ENCODE assay signal across 1 cellular context in genomic region chr7:99325597-99326407, GRCh38.
A peak's percentile ranks its signal among the peaks of the same experiment; 100 is the strongest.
TF ChIP-seq lines count a peak whose summit lies in the region.

ARPC1A (plus strand) TSS chr7:99325898; CDS start chr7:99333354, 7,456 bp downstream.

TF ChIP-seq in K562, 482 proteins besides CTCF, POLR2A, EP300 and RAD21 (continued from another document and continues in another):
- no peak for TF ChIP-seq ZNF586 (CRISPR knock-in tag; conservative IDR thresholded peaks at IDR 0.05)
- TF ChIP-seq U2AF1 (optimal IDR thresholded peaks at IDR 0.05; ENCODE audit: low read depth, low read length): no peak
- TF ChIP-seq ZNF707 (CRISPR knock-in tag; conservative IDR thresholded peaks at IDR 0.05): no peak
- TF ChIP-seq SIN3A (IDR thresholded peaks at IDR 0.05; ENCODE audit: borderline replicate concordance in 2 of 2, control insufficient read depth in 1 of 2, low read depth in 2 of 2, low read length in 2 of 2): peak; percentile 70 to 85; a peak in 2 of 4 replicates
- no peak for TF ChIP-seq ZNF316 (IDR thresholded peaks at IDR 0.05)
- TF ChIP-seq HNRNPL (IDR thresholded peaks at IDR 0.05; ENCODE audit: low read depth, low read length): 0 out of 2 replicates have a peak, but pooled peaks have one; percentile 49
- TF ChIP-seq PRPF4 (IDR thresholded peaks at IDR 0.05; ENCODE audit: insufficient read depth, low read depth, low read length, poor library complexity, severe bottlenecking): peak; percentile 33
- TF ChIP-seq LARP7 (IDR thresholded peaks at IDR 0.05): no peak
- TF ChIP-seq DDX20 (tag; IDR thresholded peaks at IDR 0.05; ENCODE audit: low read depth): no peak
- TF ChIP-seq HINFP (tag; conservative IDR thresholded peaks at IDR 0.05; ENCODE audit: low read depth): no peak
- TF ChIP-seq NEUROD1 (IDR thresholded peaks at IDR 0.05; ENCODE audit: borderline replicate concordance, low read depth, low read length, partially characterized antibody): peak; percentile 46
- 0 out of 2 replicates have a peak, but pooled peaks have one; percentile 35 for TF ChIP-seq ZFP91 (CRISPR knock-in tag; IDR thresholded peaks at IDR 0.05)
- TF ChIP-seq, protein P1, sequence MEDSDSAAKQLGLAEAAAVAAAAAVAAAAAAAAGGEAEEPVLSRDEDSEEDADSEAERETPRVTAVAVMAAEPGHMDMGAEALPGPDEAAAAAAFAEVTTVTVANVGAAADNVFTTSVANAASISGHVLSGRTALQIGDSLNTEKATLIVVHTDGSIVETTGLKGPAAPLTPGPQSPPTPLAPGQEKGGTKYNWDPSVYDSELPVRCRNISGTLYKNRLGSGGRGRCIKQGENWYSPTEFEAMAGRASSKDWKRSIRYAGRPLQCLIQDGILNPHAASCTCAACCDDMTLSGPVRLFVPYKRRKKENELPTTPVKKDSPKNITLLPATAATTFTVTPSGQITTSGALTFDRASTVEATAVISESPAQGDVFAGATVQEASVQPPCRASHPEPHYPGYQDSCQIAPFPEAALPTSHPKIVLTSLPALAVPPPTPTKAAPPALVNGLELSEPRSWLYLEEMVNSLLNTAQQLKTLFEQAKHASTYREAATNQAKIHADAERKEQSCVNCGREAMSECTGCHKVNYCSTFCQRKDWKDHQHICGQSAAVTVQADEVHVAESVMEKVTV (CRISPR knock-in tag; IDR thresholded peaks at IDR 0.05): peak; percentile 78
- no peak for TF ChIP-seq RFX5 (IDR thresholded peaks at IDR 0.05; ENCODE audit: low read depth, low read length)
- TF ChIP-seq ZFP36 (IDR thresholded peaks at IDR 0.05; ENCODE audit: low read depth, low read length, partially characterized antibody): peak; percentile 28
- TF ChIP-seq ETV1 (tag; conservative IDR thresholded peaks at IDR 0.05; ENCODE audit: low read depth): no peak
- TF ChIP-seq STAG1 (CRISPR knock-in tag; IDR thresholded peaks at IDR 0.05; ENCODE audit: borderline replicate concordance): no peak
- TF ChIP-seq ZNF583 (CRISPR knock-in tag; IDR thresholded peaks at IDR 0.05): no peak
- no peak for TF ChIP-seq ZNF184 (CRISPR knock-in tag; IDR thresholded peaks at IDR 0.05)
- no peak for TF ChIP-seq ZC3H4 (CRISPR knock-in tag; IDR thresholded peaks at IDR 0.05; ENCODE audit: borderline replicate concordance)
- TF ChIP-seq CTBP1 (IDR thresholded peaks at IDR 0.05; ENCODE audit: borderline replicate concordance): peak; percentile 80; the same call in 1 of the 2 replicates
- TF ChIP-seq GATA2 (CRISPR knock-in tag; IDR thresholded peaks at IDR 0.05): no peak
- no peak for TF ChIP-seq MXI1 (IDR thresholded peaks at IDR 0.05; ENCODE audit: low read depth, low read length)
- no peak for TF ChIP-seq XRCC3 (IDR thresholded peaks at IDR 0.05)
- no peak for TF ChIP-seq ZNF695 (CRISPR knock-in tag; IDR thresholded peaks at IDR 0.05)
- TF ChIP-seq SREBF2 (CRISPR knock-in tag; IDR thresholded peaks at IDR 0.05): no peak
- no peak for TF ChIP-seq RFX1 (IDR thresholded peaks at IDR 0.05)
- TF ChIP-seq TRIM28 (IDR thresholded peaks at IDR 0.05): 0 out of 2 replicates have a peak, but pooled peaks have one; percentile 17
- TF ChIP-seq GTF2A2 (tag; IDR thresholded peaks at IDR 0.05): no peak
- peak; percentile 65 for TF ChIP-seq L3MBTL2 (IDR thresholded peaks at IDR 0.05)
- no peak for TF ChIP-seq CUX1 (CRISPR knock-in tag; IDR thresholded peaks at IDR 0.05)
- no peak for TF ChIP-seq ZNF431 (CRISPR knock-in tag; IDR thresholded peaks at IDR 0.05)
- no peak for TF ChIP-seq CBFB (CRISPR knock-in tag; IDR thresholded peaks at IDR 0.05)
- TF ChIP-seq, protein P2, sequence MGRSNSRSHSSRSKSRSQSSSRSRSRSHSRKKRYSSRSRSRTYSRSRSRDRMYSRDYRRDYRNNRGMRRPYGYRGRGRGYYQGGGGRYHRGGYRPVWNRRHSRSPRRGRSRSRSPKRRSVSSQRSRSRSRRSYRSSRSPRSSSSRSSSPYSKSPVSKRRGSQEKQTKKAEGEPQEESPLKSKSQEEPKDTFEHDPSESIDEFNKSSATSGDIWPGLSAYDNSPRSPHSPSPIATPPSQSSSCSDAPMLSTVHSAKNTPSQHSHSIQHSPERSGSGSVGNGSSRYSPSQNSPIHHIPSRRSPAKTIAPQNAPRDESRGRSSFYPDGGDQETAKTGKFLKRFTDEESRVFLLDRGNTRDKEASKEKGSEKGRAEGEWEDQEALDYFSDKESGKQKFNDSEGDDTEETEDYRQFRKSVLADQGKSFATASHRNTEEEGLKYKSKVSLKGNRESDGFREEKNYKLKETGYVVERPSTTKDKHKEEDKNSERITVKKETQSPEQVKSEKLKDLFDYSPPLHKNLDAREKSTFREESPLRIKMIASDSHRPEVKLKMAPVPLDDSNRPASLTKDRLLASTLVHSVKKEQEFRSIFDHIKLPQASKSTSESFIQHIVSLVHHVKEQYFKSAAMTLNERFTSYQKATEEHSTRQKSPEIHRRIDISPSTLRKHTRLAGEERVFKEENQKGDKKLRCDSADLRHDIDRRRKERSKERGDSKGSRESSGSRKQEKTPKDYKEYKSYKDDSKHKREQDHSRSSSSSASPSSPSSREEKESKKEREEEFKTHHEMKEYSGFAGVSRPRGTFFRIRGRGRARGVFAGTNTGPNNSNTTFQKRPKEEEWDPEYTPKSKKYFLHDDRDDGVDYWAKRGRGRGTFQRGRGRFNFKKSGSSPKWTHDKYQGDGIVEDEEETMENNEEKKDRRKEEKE (IDR thresholded peaks at IDR 0.05; ENCODE audit: borderline replicate concordance in 1 of 2, control insufficient read depth in 1 of 2, low read depth in 2 of 2, low read length in 1 of 2): no peak
- TF ChIP-seq ZKSCAN8 (CRISPR knock-in tag; IDR thresholded peaks at IDR 0.05): peak; percentile 100
- TF ChIP-seq FOXM1 (IDR thresholded peaks at IDR 0.05; ENCODE audit: low read depth): no peak
- no peak for TF ChIP-seq FOXM1 (CRISPR knock-in tag; IDR thresholded peaks at IDR 0.05; ENCODE audit: low read depth)
- no peak for TF ChIP-seq ZFPM2 (CRISPR knock-in tag; IDR thresholded peaks at IDR 0.05)
- no peak for TF ChIP-seq DLX4 (CRISPR knock-in tag; IDR thresholded peaks at IDR 0.05)
- TF ChIP-seq ARHGAP35 (IDR thresholded peaks at IDR 0.05; ENCODE audit: partially characterized antibody): no peak
- no peak for TF ChIP-seq ARID2 (IDR thresholded peaks at IDR 0.05)
- no peak for TF ChIP-seq TSC22D4 (tag; IDR thresholded peaks at IDR 0.05)
- TF ChIP-seq NFE2 (IDR thresholded peaks at IDR 0.05; ENCODE audit: low read depth): peak; percentile 22; the same call in 1 of the 2 replicates
- TF ChIP-seq MBD2 (IDR thresholded peaks at IDR 0.05; ENCODE audit: borderline replicate concordance, low read depth): no peak; the same call in 1 of the 2 replicates
- TF ChIP-seq HDGF (IDR thresholded peaks at IDR 0.05): no peak
- TF ChIP-seq, protein P3, sequence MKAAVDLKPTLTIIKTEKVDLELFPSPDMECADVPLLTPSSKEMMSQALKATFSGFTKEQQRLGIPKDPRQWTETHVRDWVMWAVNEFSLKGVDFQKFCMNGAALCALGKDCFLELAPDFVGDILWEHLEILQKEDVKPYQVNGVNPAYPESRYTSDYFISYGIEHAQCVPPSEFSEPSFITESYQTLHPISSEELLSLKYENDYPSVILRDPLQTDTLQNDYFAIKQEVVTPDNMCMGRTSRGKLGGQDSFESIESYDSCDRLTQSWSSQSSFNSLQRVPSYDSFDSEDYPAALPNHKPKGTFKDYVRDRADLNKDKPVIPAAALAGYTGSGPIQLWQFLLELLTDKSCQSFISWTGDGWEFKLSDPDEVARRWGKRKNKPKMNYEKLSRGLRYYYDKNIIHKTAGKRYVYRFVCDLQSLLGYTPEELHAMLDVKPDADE (conservative IDR thresholded peaks at IDR 0.05; ENCODE audit: control insufficient read depth, low read depth, low read length): peak; percentile 85
- peak; percentile 61; the same call in 1 of the 2 replicates for TF ChIP-seq TAF7 (tag; IDR thresholded peaks at IDR 0.05)
- peak; percentile 94 for TF ChIP-seq FIP1L1 (IDR thresholded peaks at IDR 0.05; ENCODE audit: low read depth, low read length, poor library complexity, severe bottlenecking)
- no peak for TF ChIP-seq ZNF398 (CRISPR knock-in tag; IDR thresholded peaks at IDR 0.05)
- peak; percentile 88 for TF ChIP-seq ATF7 (IDR thresholded peaks at IDR 0.05)
- TF ChIP-seq RBM39 (optimal IDR thresholded peaks at IDR 0.05; ENCODE audit: low read depth, low read length): no peak
- TF ChIP-seq ESRRB (CRISPR knock-in tag; IDR thresholded peaks at IDR 0.05; ENCODE audit: borderline replicate concordance): no peak
- TF ChIP-seq CCNT2 (IDR thresholded peaks at IDR 0.05; ENCODE audit: borderline replicate concordance, extremely low read depth, insufficient read length, low read depth, low read length): peak; percentile 87
- TF ChIP-seq, protein P4, sequence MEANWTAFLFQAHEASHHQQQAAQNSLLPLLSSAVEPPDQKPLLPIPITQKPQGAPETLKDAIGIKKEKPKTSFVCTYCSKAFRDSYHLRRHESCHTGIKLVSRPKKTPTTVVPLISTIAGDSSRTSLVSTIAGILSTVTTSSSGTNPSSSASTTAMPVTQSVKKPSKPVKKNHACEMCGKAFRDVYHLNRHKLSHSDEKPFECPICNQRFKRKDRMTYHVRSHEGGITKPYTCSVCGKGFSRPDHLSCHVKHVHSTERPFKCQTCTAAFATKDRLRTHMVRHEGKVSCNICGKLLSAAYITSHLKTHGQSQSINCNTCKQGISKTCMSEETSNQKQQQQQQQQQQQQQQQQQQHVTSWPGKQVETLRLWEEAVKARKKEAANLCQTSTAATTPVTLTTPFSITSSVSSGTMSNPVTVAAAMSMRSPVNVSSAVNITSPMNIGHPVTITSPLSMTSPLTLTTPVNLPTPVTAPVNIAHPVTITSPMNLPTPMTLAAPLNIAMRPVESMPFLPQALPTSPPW (CRISPR knock-in tag; IDR thresholded peaks at IDR 0.05): peak; percentile 75
